ENCODE assay signal across 11 cellular contexts in genomic region chr13:95480131-95480545, GRCh38.
DNase-seq lines count a peak whose midpoint lies in the region; ATAC-seq and TF ChIP-seq lines count a peak whose summit lies in the region.
"Had no signal": no experiment of that assay in that cellular context is flagged by ENCODE, and none has a peak within 500 bp of the region (broad histone marks: within the 10 kb centered on the region; RNA-seq: fewer than 3 reads in every experiment).

No MANE protein-coding gene starts in this region.

- peak; percentile 56 for DNase-seq in stimulated activated CD4-positive, alpha-beta T cell treated with anti-CD3 and anti-CD28 coated beads, Interleukin-15, amount 100 ng/mL, for 24 hours
- no peak for DNase-seq in stimulated activated CD4-positive, alpha-beta T cell treated with anti-CD3 and anti-CD28 coated beads, Interleukin-12 subunit alpha, Interleukin-12 subunit beta, amount 100 ng/mL, for 4 hours
- DNase-seq in activated T-helper 1 cell treated with anti-CD3 and anti-CD28 coated beads, Interleukin-12 subunit alpha, Interleukin-12 subunit beta, Interleukin-2, Interleukin-4 antibody, amounts not matched to agents 30 ng/mL and 10 ng/mL and 1 ng/mL, durations not matched to agents 14 hours and 24 hours and 36 hours (ENCODE audit: low spot score), result no peak
- DNase-seq in aorta (peak in 1 of 2 donors; percentile 73), foreskin fibroblast (no peak), NCI-H345 (lab: John Stamatoyannopoulos, UW) (no peak), NCI-H146 treated with DMSO at 0.1 percent for 48 hours (lab: John Stamatoyannopoulos, UW; ENCODE audit: unreplicated experiment) (no peak)
- DNase-seq: DND-41, PC-3 had no signal

- no peak for TF ChIP-seq CTCF in foreskin fibroblast (IDR thresholded peaks at IDR 0.05; ENCODE audit: low read depth, low read length)

- intact Hi-C loops in activated T-helper 1 cell treated with anti-CD3 and anti-CD28 coated beads, Interleukin-12 subunit alpha, Interleukin-12 subunit beta, Interleukin-2, Interleukin-4 antibody, amounts not matched to agents 30 ng/mL and 10 ng/mL and 1 ng/mL, durations not matched to agents 14 hours and 24 hours and 36 hours (cut with micrococcal nuclease), result no loop called here
- intact Hi-C loops in aorta (cut with DNase I), result no loop called here

- no peaks in the 10 kb centered on the region for H3K4me1 ChIP-seq in aorta (ENCODE audit: control insufficient read depth in 1 of 2, insufficient read depth in 2 of 2, low read length in 2 of 2)

- peaks cover 6% of the 10 kb centered on the region for H3K27me3 Mint-ChIP-seq in activated T-helper 1 cell treated with anti-CD3 and anti-CD28 coated beads, Interleukin-12 subunit alpha, Interleukin-12 subunit beta, Interleukin-2, Interleukin-4 antibody, amounts not matched to agents 30 ng/mL and 10 ng/mL and 1 ng/mL, durations not matched to agents 14 hours and 24 hours and 36 hours (ENCODE audit: insufficient read depth)

- peak overlapping the region; percentile 23 for H3K27ac Mint-ChIP-seq in activated T-helper 1 cell treated with anti-CD3 and anti-CD28 coated beads, Interleukin-12 subunit alpha, Interleukin-12 subunit beta, Interleukin-2, Interleukin-4 antibody, amounts not matched to agents 30 ng/mL and 10 ng/mL and 1 ng/mL, durations not matched to agents 14 hours and 24 hours and 36 hours

- H3K36me3 ChIP-seq in aorta (ENCODE audit: control insufficient read depth in 1 of 2, insufficient read depth in 2 of 2, low read length in 1 of 2), result no peaks in the 10 kb centered on the region

- H3K4me3 ChIP-seq in aorta (ENCODE audit: low read length in 2 of 2), result no peak overlapping the region
- H3K4me3 ChIP-seq in foreskin fibroblast (ENCODE audit: low read depth in 1 of 2, low read length in 2 of 2), result no peak overlapping the region
- H3K4me3 ChIP-seq: body of pancreas had no signal

- H3K9me3 ChIP-seq in aorta (ENCODE audit: control insufficient read depth, low read length), result peaks cover 1% of the 10 kb centered on the region
- H3K9me3 ChIP-seq: body of pancreas had no signal

- no peaks in the 10 kb centered on the region for H3K9me3 Mint-ChIP-seq in activated T-helper 1 cell treated with anti-CD3 and anti-CD28 coated beads, Interleukin-12 subunit alpha, Interleukin-12 subunit beta, Interleukin-2, Interleukin-4 antibody, amounts not matched to agents 30 ng/mL and 10 ng/mL and 1 ng/mL, durations not matched to agents 14 hours and 24 hours and 36 hours

- H3K36me3 Mint-ChIP-seq in activated T-helper 1 cell treated with anti-CD3 and anti-CD28 coated beads, Interleukin-12 subunit alpha, Interleukin-12 subunit beta, Interleukin-2, Interleukin-4 antibody, amounts not matched to agents 30 ng/mL and 10 ng/mL and 1 ng/mL, durations not matched to agents 14 hours and 24 hours and 36 hours (ENCODE audit: low read depth), result no peaks in the 10 kb centered on the region

- WGBS in aorta, 2 donors, result 61 to 63% methylated on average over 6 to 7 of the region's 7 CpGs

- ATAC-seq in HG03095 (IDR thresholded peaks at IDR 0.05; ENCODE audit: unreplicated experiment) (peak; percentile 60), aorta (ENCODE audit: low FRiP score) (peak; percentile 34)
- ATAC-seq: body of pancreas, PC-3 had no signal

- H3K4me1 Mint-ChIP-seq in activated T-helper 1 cell treated with anti-CD3 and anti-CD28 coated beads, Interleukin-12 subunit alpha, Interleukin-12 subunit beta, Interleukin-2, Interleukin-4 antibody, amounts not matched to agents 30 ng/mL and 10 ng/mL and 1 ng/mL, durations not matched to agents 14 hours and 24 hours and 36 hours (ENCODE audit: low read depth), result peaks cover 25% of the 10 kb centered on the region

- no peaks in the 10 kb centered on the region for H3K27me3 ChIP-seq in aorta (ENCODE audit: control insufficient read depth in 1 of 2, insufficient read depth in 2 of 2, low read length in 1 of 2)
- H3K27me3 ChIP-seq: body of pancreas had no signal

- no peak overlapping the region for H3K27ac ChIP-seq in aorta (ENCODE audit: low read depth in 1 of 2, low read length in 2 of 2)

- H3K4me3 Mint-ChIP-seq in activated T-helper 1 cell treated with anti-CD3 and anti-CD28 coated beads, Interleukin-12 subunit alpha, Interleukin-12 subunit beta, Interleukin-2, Interleukin-4 antibody, amounts not matched to agents 30 ng/mL and 10 ng/mL and 1 ng/mL, durations not matched to agents 14 hours and 24 hours and 36 hours, result peak overlapping the region; percentile 21
